18 cellular contexts compared by ENCODE assay signal in the genomic region with DNA sequence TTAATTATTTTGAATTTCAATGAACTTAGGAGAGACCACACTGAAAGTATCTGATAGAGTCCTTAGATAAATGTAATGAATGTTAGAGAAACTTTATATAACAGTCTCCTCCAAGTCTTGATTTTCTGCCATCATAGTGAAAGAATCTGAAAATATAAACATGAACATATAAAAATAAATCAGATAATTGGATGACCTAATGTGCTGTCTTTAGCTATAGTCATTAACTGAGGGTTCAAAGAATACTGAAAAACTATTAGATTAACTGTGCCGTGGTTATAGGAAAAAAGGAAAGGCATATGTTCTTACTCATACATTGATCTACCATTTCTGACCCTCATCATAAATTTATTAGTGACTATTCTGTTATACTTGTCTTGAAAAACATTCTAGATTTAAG. TPM values are rescaled to one million over a fixed set of nuclear protein-coding genes. Genes with fewer than 3 reads are reported as not detected.
DNase-seq lines count a peak whose midpoint lies in the region; ATAC-seq and TF ChIP-seq lines count a peak whose summit lies in the region.
"Had no signal": no experiment of that assay in that cellular context is flagged by ENCODE, and none has a peak within 500 bp of the region (broad histone marks: within the 10 kb centered on the region; RNA-seq: fewer than 3 reads in every experiment).

No MANE protein-coding gene starts in this region.

- DNase-seq in NCI-H82 treated with DMSO at 0.1 percent for 48 hours (lab: John Stamatoyannopoulos, UW; ENCODE audit: unreplicated experiment), result peak; percentile 54
- no peak for DNase-seq in NCI-H82 (lab: John Stamatoyannopoulos, UW)
- DNase-seq in HCEC 1CT, result peak; percentile 10
- DNase-seq in osteoblast (ENCODE audit: insufficient read length, low spot score, missing footprints), result no peak
- no peak for DNase-seq in NCI-H226
- DNase-seq in GOT3 (lab: John Stamatoyannopoulos, UW), result no peak
- DNase-seq: dermis blood vessel endothelial cell; hippocampal formation; NCI-H1694 treated with DMSO at 0.1 percent for 48 hours; NCI-H69; nephron progenitor cell; stimulated activated CD4-positive, alpha-beta T cell treated with anti-CD3 and anti-CD28 coated beads, Interleukin-1b, Interleukin-23, amount 100 ng/mL, for 48 hours; transverse colon had no signal

- H3K36me3 ChIP-seq in osteoblast (ENCODE audit: insufficient read depth, low read length), result no peaks in the 10 kb centered on the region
- H3K36me3 ChIP-seq: ascending aorta, transverse colon had no signal

- H3K4me1 ChIP-seq in osteoblast (ENCODE audit: insufficient read depth, low read length), result peaks cover 39% of the 10 kb centered on the region
- H3K4me1 ChIP-seq: transverse colon had no signal

- H3K9me3 ChIP-seq in osteoblast (ENCODE audit: low read depth, low read length), result no peaks in the 10 kb centered on the region
- H3K9me3 ChIP-seq: ascending aorta, transverse colon had no signal

- no peaks in the 10 kb centered on the region for H3K9me3 Mint-ChIP-seq in activated naive CD8-positive, alpha-beta T cell (ENCODE audit: low read depth)
- H3K9me3 Mint-ChIP-seq: nephron progenitor cell had no signal

- peak overlapping the region; percentile 90 for H3K27ac Mint-ChIP-seq in activated naive CD8-positive, alpha-beta T cell
- H3K27ac Mint-ChIP-seq: nephron progenitor cell had no signal

- no peak overlapping the region for H3K4me3 ChIP-seq in osteoblast (ENCODE audit: insufficient read depth, low read length)
- H3K4me3 ChIP-seq: ascending aorta, transverse colon had no signal

- peak overlapping the region; percentile 75 for H3K27ac ChIP-seq in osteoblast (ENCODE audit: low read depth, low read length)
- H3K27ac ChIP-seq: 22Rv1, ascending aorta, transverse colon had no signal

- no peaks in the 10 kb centered on the region for H3K36me3 Mint-ChIP-seq in activated naive CD8-positive, alpha-beta T cell

- TF ChIP-seq CTCF in osteoblast (IDR thresholded peaks at IDR 0.05; ENCODE audit: extremely low read depth, low read depth, low read length), result no peak

- peaks cover 12% of the 10 kb centered on the region for H3K27me3 Mint-ChIP-seq in activated naive CD8-positive, alpha-beta T cell

- ATAC-seq in HG03460 (IDR thresholded peaks at IDR 0.05; ENCODE audit: unreplicated experiment), result no peak
- ATAC-seq: esophagus mucosa had no signal

- H3K4me2 ChIP-seq in osteoblast (ENCODE audit: insufficient read depth, low read length), result peak overlapping the region; percentile 76

- H3K79me2 ChIP-seq in osteoblast (ENCODE audit: insufficient read depth, low read length), result no peaks in the 10 kb centered on the region

- H3K4me1 Mint-ChIP-seq in activated naive CD8-positive, alpha-beta T cell (ENCODE audit: low read depth), result peaks cover 50% of the 10 kb centered on the region

- H3K4me3 Mint-ChIP-seq in activated naive CD8-positive, alpha-beta T cell, result no peak overlapping the region
- H3K4me3 Mint-ChIP-seq: nephron progenitor cell had no signal

- H4K20me1 ChIP-seq in osteoblast (ENCODE audit: insufficient read depth, low read length), result no peaks in the 10 kb centered on the region

- H2AFZ ChIP-seq in osteoblast (ENCODE audit: low read length), result peak overlapping the region; percentile 17

- no peaks in the 10 kb centered on the region for H3K27me3 ChIP-seq in osteoblast (ENCODE audit: insufficient read depth, low read length)
- H3K27me3 ChIP-seq: ascending aorta, transverse colon had no signal

RNA-seq across cellular contexts. Expression of a gene that starts 47.0 kb away (rescaled TPM):
- 46.9 and 47.8 TPM in 2 replicates for total RNA-seq in osteoblast

Comparison
In these comparisons a context has a peak if more than half of its experiments do, and no peak if none do; other contexts are left out.
1. DNase-seq: peak in NCI-H82 treated with DMSO at 0.1 percent for 48 hours (single experiment) and HCEC 1CT (single experiment); none in NCI-H82 (single experiment), osteoblast (single experiment), NCI-H226 (single experiment) and GOT3 (single experiment).